ENCODE assay signal across 1 cellular context in the genomic region with DNA sequence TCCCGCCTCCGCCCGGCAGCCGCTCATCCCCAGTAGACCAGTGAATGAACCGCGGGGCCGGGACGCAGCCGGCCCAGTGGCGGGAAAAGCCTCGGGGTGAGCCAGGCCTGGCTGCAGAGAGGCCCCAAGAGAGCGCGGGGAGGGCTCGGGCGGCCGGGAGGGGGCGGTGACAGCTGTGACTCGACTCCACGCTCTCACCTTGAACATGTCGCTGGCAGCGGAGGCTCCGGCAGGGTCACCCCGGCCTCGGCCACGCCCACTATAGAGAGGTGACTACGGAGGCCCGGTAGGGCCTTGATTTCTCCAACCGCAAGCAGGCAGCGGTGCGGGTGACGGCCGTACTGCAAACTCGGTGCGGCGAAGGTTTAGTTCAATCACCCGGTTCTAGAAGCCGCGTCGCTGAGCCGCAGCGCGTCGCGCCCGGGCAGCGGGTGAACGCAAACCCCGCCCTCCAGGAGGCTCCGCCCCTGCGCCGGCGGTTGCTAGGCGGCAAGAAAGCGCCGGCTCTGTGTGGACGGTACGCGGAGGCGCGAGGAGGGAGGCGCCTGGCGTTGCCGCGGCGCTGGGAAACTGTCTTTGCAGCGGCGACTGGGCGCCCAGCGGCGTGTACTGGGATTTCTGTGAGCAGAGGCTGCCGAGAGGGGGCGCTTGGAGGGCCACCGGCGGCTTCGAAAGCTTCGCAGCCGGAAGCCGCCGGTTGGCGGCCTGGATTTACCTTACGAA.
A peak's percentile ranks its signal among the peaks of the same experiment; 100 is the strongest.
TF ChIP-seq lines count a peak whose summit lies in the region.

Gene APOO (minus strand): TSS at position 443 of the 723 bp plus-strand sequence. CDS start 236 bp downstream, at position 207.
A gene with protein sequence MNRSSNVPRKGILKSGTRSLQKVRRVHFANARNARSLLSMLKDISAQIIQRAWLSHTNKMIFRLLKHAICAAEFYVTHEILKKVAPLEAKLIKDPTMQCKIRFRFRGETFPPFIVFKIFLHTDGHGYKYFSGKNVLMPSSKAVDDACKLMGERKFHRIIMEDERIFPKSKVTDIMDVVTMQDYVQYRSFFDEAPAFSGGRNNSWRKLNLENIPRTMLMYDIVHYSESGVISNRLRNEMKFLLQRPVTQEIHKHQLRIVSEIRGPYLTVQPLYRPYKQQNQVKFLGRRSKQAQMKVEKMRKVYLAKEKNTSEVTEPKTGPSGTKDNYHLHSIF (plus strand): TSS at position 511 of the 723 bp plus-strand sequence. CDS start 2,297 bp downstream, outside the sequence.

TF ChIP-seq in HepG2, 621 proteins besides CTCF, POLR2A, EP300 and RAD21 (continued from another document and continues in another):
- TF ChIP-seq, protein P1, sequence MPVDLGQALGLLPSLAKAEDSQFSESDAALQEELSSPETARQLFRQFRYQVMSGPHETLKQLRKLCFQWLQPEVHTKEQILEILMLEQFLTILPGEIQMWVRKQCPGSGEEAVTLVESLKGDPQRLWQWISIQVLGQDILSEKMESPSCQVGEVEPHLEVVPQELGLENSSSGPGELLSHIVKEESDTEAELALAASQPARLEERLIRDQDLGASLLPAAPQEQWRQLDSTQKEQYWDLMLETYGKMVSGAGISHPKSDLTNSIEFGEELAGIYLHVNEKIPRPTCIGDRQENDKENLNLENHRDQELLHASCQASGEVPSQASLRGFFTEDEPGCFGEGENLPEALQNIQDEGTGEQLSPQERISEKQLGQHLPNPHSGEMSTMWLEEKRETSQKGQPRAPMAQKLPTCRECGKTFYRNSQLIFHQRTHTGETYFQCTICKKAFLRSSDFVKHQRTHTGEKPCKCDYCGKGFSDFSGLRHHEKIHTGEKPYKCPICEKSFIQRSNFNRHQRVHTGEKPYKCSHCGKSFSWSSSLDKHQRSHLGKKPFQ (CRISPR knock-in tag; IDR thresholded peaks at IDR 0.05; ENCODE audit: insufficient replicate concordance), result no peak
- TF ChIP-seq, protein P2, sequence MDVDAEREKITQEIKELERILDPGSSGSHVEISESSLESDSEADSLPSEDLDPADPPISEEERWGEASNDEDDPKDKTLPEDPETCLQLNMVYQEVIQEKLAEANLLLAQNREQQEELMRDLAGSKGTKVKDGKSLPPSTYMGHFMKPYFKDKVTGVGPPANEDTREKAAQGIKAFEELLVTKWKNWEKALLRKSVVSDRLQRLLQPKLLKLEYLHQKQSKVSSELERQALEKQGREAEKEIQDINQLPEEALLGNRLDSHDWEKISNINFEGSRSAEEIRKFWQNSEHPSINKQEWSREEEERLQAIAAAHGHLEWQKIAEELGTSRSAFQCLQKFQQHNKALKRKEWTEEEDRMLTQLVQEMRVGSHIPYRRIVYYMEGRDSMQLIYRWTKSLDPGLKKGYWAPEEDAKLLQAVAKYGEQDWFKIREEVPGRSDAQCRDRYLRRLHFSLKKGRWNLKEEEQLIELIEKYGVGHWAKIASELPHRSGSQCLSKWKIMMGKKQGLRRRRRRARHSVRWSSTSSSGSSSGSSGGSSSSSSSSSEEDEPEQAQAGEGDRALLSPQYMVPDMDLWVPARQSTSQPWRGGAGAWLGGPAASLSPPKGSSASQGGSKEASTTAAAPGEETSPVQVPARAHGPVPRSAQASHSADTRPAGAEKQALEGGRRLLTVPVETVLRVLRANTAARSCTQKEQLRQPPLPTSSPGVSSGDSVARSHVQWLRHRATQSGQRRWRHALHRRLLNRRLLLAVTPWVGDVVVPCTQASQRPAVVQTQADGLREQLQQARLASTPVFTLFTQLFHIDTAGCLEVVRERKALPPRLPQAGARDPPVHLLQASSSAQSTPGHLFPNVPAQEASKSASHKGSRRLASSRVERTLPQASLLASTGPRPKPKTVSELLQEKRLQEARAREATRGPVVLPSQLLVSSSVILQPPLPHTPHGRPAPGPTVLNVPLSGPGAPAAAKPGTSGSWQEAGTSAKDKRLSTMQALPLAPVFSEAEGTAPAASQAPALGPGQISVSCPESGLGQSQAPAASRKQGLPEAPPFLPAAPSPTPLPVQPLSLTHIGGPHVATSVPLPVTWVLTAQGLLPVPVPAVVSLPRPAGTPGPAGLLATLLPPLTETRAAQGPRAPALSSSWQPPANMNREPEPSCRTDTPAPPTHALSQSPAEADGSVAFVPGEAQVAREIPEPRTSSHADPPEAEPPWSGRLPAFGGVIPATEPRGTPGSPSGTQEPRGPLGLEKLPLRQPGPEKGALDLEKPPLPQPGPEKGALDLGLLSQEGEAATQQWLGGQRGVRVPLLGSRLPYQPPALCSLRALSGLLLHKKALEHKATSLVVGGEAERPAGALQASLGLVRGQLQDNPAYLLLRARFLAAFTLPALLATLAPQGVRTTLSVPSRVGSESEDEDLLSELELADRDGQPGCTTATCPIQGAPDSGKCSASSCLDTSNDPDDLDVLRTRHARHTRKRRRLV (CRISPR knock-in tag; IDR thresholded peaks at IDR 0.05), result no peak
- 0 out of 2 replicates have a peak, but pooled peaks have one; percentile 42 for TF ChIP-seq POGK (CRISPR knock-in tag; conservative IDR thresholded peaks at IDR 0.05)
- no peak for TF ChIP-seq ZNF280B (CRISPR knock-in tag; IDR thresholded peaks at IDR 0.05; ENCODE audit: borderline replicate concordance)
- TF ChIP-seq TCF12 (IDR thresholded peaks at IDR 0.05), result no peak
- TF ChIP-seq TCF12 (CRISPR knock-in tag; IDR thresholded peaks at IDR 0.05), result no peak
- TF ChIP-seq ZNF451 (CRISPR knock-in tag; IDR thresholded peaks at IDR 0.05), result no peak
- TF ChIP-seq SSRP1 (CRISPR knock-in tag; IDR thresholded peaks at IDR 0.05), result no peak
- no peak for TF ChIP-seq TRAFD1 (CRISPR knock-in tag; IDR thresholded peaks at IDR 0.05; ENCODE audit: borderline replicate concordance)
- TF ChIP-seq, protein P3, sequence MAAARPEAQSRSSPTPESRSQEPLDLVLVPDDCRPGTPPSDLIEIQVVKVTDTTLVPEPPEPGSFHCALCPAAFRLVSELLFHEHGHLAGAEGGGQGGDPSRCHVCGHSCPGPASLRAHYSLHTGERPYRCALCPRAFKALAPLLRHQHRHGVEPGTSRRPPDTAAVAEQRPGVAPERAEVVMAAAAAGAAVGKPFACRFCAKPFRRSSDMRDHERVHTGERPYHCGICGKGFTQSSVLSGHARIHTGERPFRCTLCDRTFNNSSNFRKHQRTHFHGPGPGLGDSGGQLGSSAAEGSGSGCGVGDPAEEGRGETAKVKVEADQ (CRISPR knock-in tag; IDR thresholded peaks at IDR 0.05; ENCODE audit: borderline replicate concordance), result no peak
- no peak for TF ChIP-seq CSRNP1 (CRISPR knock-in tag; IDR thresholded peaks at IDR 0.05)
- TF ChIP-seq YY1 (IDR thresholded peaks at IDR 0.05; ENCODE audit: insufficient read depth, insufficient replicate concordance, low read depth, low read length), result peak; percentile 30
- TF ChIP-seq SRF (IDR thresholded peaks at IDR 0.05; ENCODE audit: low read depth, low read length), result no peak
- no peak for TF ChIP-seq JARID2 (CRISPR knock-in tag; IDR thresholded peaks at IDR 0.05; ENCODE audit: insufficient replicate concordance)
- no peak for TF ChIP-seq ZNF703 (CRISPR knock-in tag; IDR thresholded peaks at IDR 0.05; ENCODE audit: borderline replicate concordance)
- TF ChIP-seq DPF2 (CRISPR knock-in tag; IDR thresholded peaks at IDR 0.05; ENCODE audit: borderline replicate concordance, low read depth), result no peak
- TF ChIP-seq ZNF878 (CRISPR knock-in tag; IDR thresholded peaks at IDR 0.05), result no peak
- TF ChIP-seq HDAC2 (CRISPR knock-in tag; IDR thresholded peaks at IDR 0.05), result no peak; the same call in 1 of the 2 replicates
- TF ChIP-seq ZBTB44 (CRISPR knock-in tag; IDR thresholded peaks at IDR 0.05), result no peak
- TF ChIP-seq MEIS2 (CRISPR knock-in tag; IDR thresholded peaks at IDR 0.05), result peak; percentile 60
- TF ChIP-seq ERF (CRISPR knock-in tag; IDR thresholded peaks at IDR 0.05), result 0 out of 2 replicates have a peak, but pooled peaks have one; percentile 13
- no peak for TF ChIP-seq ZNF558 (CRISPR knock-in tag; IDR thresholded peaks at IDR 0.05; ENCODE audit: borderline replicate concordance)
- TF ChIP-seq ATF7-NPFF (CRISPR knock-in tag; IDR thresholded peaks at IDR 0.05; ENCODE audit: low read depth), result no peak
- TF ChIP-seq ZBTB38 (CRISPR knock-in tag; IDR thresholded peaks at IDR 0.05), result peak; percentile 20; the same call in 1 of the 2 replicates
- TF ChIP-seq ZFP36 (IDR thresholded peaks at IDR 0.05; ENCODE audit: borderline replicate concordance, low read depth, low read length, partially characterized antibody), result no peak
- TF ChIP-seq ZNF761 (CRISPR knock-in tag; conservative IDR thresholded peaks at IDR 0.05), result no peak
- 0 out of 2 replicates have a peak, but pooled peaks have one; percentile 26 for TF ChIP-seq ZNF816 (CRISPR knock-in tag; IDR thresholded peaks at IDR 0.05; ENCODE audit: borderline replicate concordance)
- TF ChIP-seq MAF1 (CRISPR knock-in tag; IDR thresholded peaks at IDR 0.05; ENCODE audit: borderline replicate concordance), result no peak
- no peak for TF ChIP-seq PCBP1 (IDR thresholded peaks at IDR 0.05; ENCODE audit: borderline replicate concordance, low read depth, low read length)
- TF ChIP-seq GFI1 (CRISPR knock-in tag; IDR thresholded peaks at IDR 0.05; ENCODE audit: borderline replicate concordance), result peak; percentile 41; the same call in 1 of the 2 replicates
- peak; percentile 76 for TF ChIP-seq HDAC1 (CRISPR knock-in tag; IDR thresholded peaks at IDR 0.05)
- TF ChIP-seq PHF5A (CRISPR knock-in tag; IDR thresholded peaks at IDR 0.05; ENCODE audit: low read depth, unreplicated experiment), result no peak
- TF ChIP-seq, protein P4, sequence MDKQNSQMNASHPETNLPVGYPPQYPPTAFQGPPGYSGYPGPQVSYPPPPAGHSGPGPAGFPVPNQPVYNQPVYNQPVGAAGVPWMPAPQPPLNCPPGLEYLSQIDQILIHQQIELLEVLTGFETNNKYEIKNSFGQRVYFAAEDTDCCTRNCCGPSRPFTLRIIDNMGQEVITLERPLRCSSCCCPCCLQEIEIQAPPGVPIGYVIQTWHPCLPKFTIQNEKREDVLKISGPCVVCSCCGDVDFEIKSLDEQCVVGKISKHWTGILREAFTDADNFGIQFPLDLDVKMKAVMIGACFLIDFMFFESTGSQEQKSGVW (CRISPR knock-in tag; IDR thresholded peaks at IDR 0.05; ENCODE audit: borderline replicate concordance), result no peak
- no peak for TF ChIP-seq ZNF569 (CRISPR knock-in tag; IDR thresholded peaks at IDR 0.05; ENCODE audit: borderline replicate concordance)
- TF ChIP-seq ZNF431 (CRISPR knock-in tag; IDR thresholded peaks at IDR 0.05; ENCODE audit: borderline replicate concordance, low read depth), result no peak
- TF ChIP-seq ZMYM4 (CRISPR knock-in tag; IDR thresholded peaks at IDR 0.05), result peak; percentile 82
